Comparison of ENCODE assay signal across 8 cellular contexts in the genomic region with DNA sequence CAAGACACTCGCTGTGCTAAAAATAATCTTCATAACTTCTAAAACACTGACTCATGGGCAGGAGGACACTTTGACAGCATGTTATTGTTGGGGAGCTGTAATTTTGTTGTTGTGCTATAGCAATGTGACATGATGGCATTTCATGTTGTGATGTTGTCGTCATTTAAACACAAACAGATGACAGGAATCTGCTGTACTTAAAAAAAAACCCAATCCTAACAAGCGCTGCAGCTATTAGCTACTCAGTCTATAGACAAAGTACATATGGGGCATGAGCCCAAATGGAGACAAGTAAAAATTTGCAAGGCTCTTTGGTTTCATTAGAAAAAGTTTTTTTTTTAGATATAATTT. TPM values are rescaled to one million over a fixed set of nuclear protein-coding genes. Genes with fewer than 3 reads are reported as not detected.
DNase-seq lines count a peak whose midpoint lies in the region; ATAC-seq and TF ChIP-seq lines count a peak whose summit lies in the region.

No MANE protein-coding gene starts in this region.

- H3T11ph ChIP-seq in H9 (ENCODE audit: low read length), result no peak overlapping the region

- H2AFZ ChIP-seq in ACC112 (ENCODE audit: low read length, unreplicated experiment) (peak overlapping the region; percentile 69), H9 (ENCODE audit: low read length) (no peak overlapping the region)

- no peak overlapping the region for H3K14ac ChIP-seq in H9 (ENCODE audit: insufficient read depth, low read length)

- H3K4ac ChIP-seq in H9 (ENCODE audit: low read depth, low read length), result no peak overlapping the region

- no peak overlapping the region for H2BK12ac ChIP-seq in H9 (ENCODE audit: insufficient read length, low read depth, low read length)

- no peak overlapping the region for H2BK120ac ChIP-seq in H9 (ENCODE audit: low read depth, low read length, poor library complexity, severe bottlenecking)

- no peak overlapping the region for H3K23ac ChIP-seq in H9 (ENCODE audit: insufficient read length, low read depth, low read length)

- no peak for TF ChIP-seq CTCF in H9 (conservative IDR thresholded peaks at IDR 0.05)
- TF ChIP-seq CTCF in ascending aorta (IDR thresholded peaks at IDR 0.05), result no peak
- no peak for TF ChIP-seq CTCF in left lung (IDR thresholded peaks at IDR 0.05)

- no peak overlapping the region for H2BK15ac ChIP-seq in H9 (ENCODE audit: low read depth, low read length)

- peak overlapping the region; percentile 97 to 99 for H3K4me3 Mint-ChIP-seq in H9

- H4K20me1 ChIP-seq in H9 (ENCODE audit: control insufficient read depth, insufficient read depth, insufficient read length), result no peaks in the 10 kb centered on the region

- no peaks in the 10 kb centered on the region for H3K9me3 Mint-ChIP-seq in H9

- ATAC-seq in left lung (no peak), GM21717 (IDR thresholded peaks at IDR 0.05; ENCODE audit: unreplicated experiment) (no peak), GM18517 (IDR thresholded peaks at IDR 0.05; ENCODE audit: unreplicated experiment) (no peak), GM19395 (IDR thresholded peaks at IDR 0.05; ENCODE audit: unreplicated experiment) (no peak)

- H3K27me3 ChIP-seq in ACC112 (ENCODE audit: insufficient read depth, low read length) (no peaks in the 10 kb centered on the region), H9 (ENCODE audit: insufficient read depth, low read length) (no peaks in the 10 kb centered on the region), ascending aorta (no peaks in the 10 kb centered on the region), left lung (no peaks in the 10 kb centered on the region)

- no peak overlapping the region for H3K56ac ChIP-seq in H9 (ENCODE audit: insufficient read length, low read depth, low read length)

- peaks cover 14% of the 10 kb centered on the region for H3K27me3 Mint-ChIP-seq in H9 (ENCODE audit: low read depth)

- WGBS in H9 (ENCODE audit: extremely low coverage, insufficient read length, low lambda C conversion rate), result no CpG with 5 or more reads among the region's 3 CpGs

- no peak overlapping the region for H2AK5ac ChIP-seq in H9 (ENCODE audit: insufficient read length, low read length)

- H4K8ac ChIP-seq in H9 (replicated peaks; ENCODE audit: insufficient read length, low read depth, low read length), result no peak overlapping the region

- H3K23me2 ChIP-seq in H9 (ENCODE audit: insufficient read length, low read depth, low read length, poor library complexity, severe bottlenecking), result peaks cover 9% of the 10 kb centered on the region

- no peak overlapping the region for H4K91ac ChIP-seq in H9 (ENCODE audit: insufficient read length, low read depth, low read length)

- H3K9me3 ChIP-seq in H9 (ENCODE audit: control insufficient read depth, low read depth, low read length) (no peaks in the 10 kb centered on the region), ascending aorta (no peaks in the 10 kb centered on the region), left lung (no peaks in the 10 kb centered on the region)

- peaks cover 17% of the 10 kb centered on the region for H3K4me1 ChIP-seq in ACC112 (ENCODE audit: control insufficient read depth, insufficient read depth, low read length, unreplicated experiment)
- H3K4me1 ChIP-seq in H9 (ENCODE audit: insufficient read depth, low read length), result no peaks in the 10 kb centered on the region
- H3K4me1 ChIP-seq in ascending aorta, result peaks cover 4 to 10% of the 10 kb centered on the region in 2 donors
- peaks cover 0 to 36% of the 10 kb centered on the region in 2 donors for H3K4me1 ChIP-seq in left lung

- H3K18ac ChIP-seq in H9 (ENCODE audit: insufficient read length, low read depth, low read length), result no peak overlapping the region

- no peak for DNase-seq in H9
- no peak for DNase-seq in ascending aorta (ENCODE audit: low spot score in 2 of 2)
- DNase-seq in left lung, result no peak
- DNase-seq in posterior cingulate gyrus, result no peak

- H3K36me3 Mint-ChIP-seq in H9 (ENCODE audit: insufficient read depth in 1 of 3, low read depth in 3 of 3), result peaks cover 0 to 7% (median 0%) of the 10 kb centered on the region in 3 experiments; a peak in 1 of 7 replicates

- no peak overlapping the region for H2BK20ac ChIP-seq in H9 (ENCODE audit: low read depth, low read length, poor library complexity, severe bottlenecking)

- no peak overlapping the region for H3K9ac ChIP-seq in H9 (ENCODE audit: extremely low read depth, insufficient read length, low read length)

- H3K27ac ChIP-seq in ACC112 (ENCODE audit: low read depth, low read length), result peak overlapping the region; percentile 79; the same call in 1 of the 2 replicates
- no peak overlapping the region for H3K27ac ChIP-seq in H9 (ENCODE audit: insufficient read length, low read depth, low read length)
- H3K27ac ChIP-seq in ascending aorta, result peak overlapping the region; percentile 96 to 97
- peak overlapping the region in 1 of 2 donors; percentile 97 for H3K27ac ChIP-seq in left lung

- H4K5ac ChIP-seq in H9 (ENCODE audit: insufficient read length, low read depth, low read length), result no peak overlapping the region

- intact Hi-C loops in ascending aorta (cut with DNase I) (loop anchor here (10.0 kb wide), 1 partner anchor 495 kb away; no protein-coding TSS in a partner anchor), left lung (cut with DNase I) (no loop called here), posterior cingulate gyrus (cut with DNase I) (no loop called here)

- H3K36me3 ChIP-seq in ACC112 (ENCODE audit: insufficient read depth, low read length) (peaks cover 5% of the 10 kb centered on the region; the same call in 1 of the 2 replicates), ascending aorta (peaks cover 4 to 10% of the 10 kb centered on the region in 2 donors), left lung (no peaks in the 10 kb centered on the region)

- H3K4me1 Mint-ChIP-seq in H9, result peaks cover 16 to 17% of the 10 kb centered on the region in 2 experiments

- H3K79me2 ChIP-seq in ACC112 (ENCODE audit: control insufficient read depth, insufficient read depth, low read length, unreplicated experiment) (peaks cover 24% of the 10 kb centered on the region), H9 (ENCODE audit: insufficient read depth, low read length) (no peaks in the 10 kb centered on the region)

- H3K4me3 ChIP-seq in ACC112 (ENCODE audit: low read depth, low read length) (peak overlapping the region; percentile 92), ascending aorta (peak overlapping the region; percentile 82 to 84), left lung (peak overlapping the region; percentile 84 to 90)

- no peak overlapping the region for H3K27ac Mint-ChIP-seq in H9

- H3K4me2 ChIP-seq in H9 (ENCODE audit: insufficient read depth, insufficient read length, low read length), result peak overlapping the region; percentile 39

- H3K79me1 ChIP-seq in H9 (ENCODE audit: insufficient read depth, low read depth, low read length, poor library complexity, severe bottlenecking), result no peaks in the 10 kb centered on the region

- H2BK5ac ChIP-seq in H9 (ENCODE audit: insufficient read length, low read length), result no peak overlapping the region

RNA-seq across cellular contexts. Expression of a gene that starts 0.8 kb away (rescaled TPM):
- 3.3 and 5.8 TPM in 2 replicates for total RNA-seq in H9 (2021)
- 29.9 TPM for total RNA-seq in ascending aorta
- total RNA-seq in left lung, result 10 to 100 TPM; 34.5 to 40.8 TPM
